11 cellular contexts compared by ENCODE assay signal in the genomic region with DNA sequence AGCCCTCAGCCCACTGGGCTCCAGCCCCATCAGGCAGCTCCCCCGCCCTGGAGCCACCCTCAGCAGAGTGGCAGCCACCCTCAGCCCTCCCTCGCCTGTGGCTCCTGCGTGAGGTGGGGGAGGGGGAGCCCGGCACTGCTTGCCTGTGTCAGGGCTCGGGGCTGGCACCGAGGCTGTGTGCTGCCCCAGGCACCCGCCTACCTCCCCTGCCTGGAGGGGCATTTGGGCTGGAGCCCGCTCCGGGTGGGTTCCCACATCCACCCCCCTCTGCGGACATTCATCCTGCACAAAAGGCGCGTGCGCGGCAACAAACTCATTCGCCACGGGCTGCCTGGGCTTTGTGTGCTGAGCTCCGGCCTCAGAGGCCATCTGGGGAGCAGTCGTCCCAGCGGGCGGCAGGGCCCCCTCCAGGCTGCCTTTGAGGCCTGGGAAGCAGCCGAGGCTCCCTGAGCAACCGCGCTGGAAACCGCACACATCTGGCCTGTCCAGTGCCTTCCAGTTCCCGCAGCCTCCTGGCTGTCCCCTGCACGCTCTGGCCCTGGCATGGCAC. TPM values are rescaled to one million over a fixed set of nuclear protein-coding genes. Genes with fewer than 3 reads are reported as not detected.
DNase-seq lines count a peak whose midpoint lies in the region; ATAC-seq, FAIRE-seq and TF ChIP-seq lines count a peak whose summit lies in the region.
"Had no signal": no experiment of that assay in that cellular context is flagged by ENCODE, and none has a peak within 500 bp of the region (broad histone marks: within the 10 kb centered on the region; RNA-seq: fewer than 3 reads in every experiment).

No MANE protein-coding gene starts in this region.

- no peaks in the 10 kb centered on the region for H3K9me3 Mint-ChIP-seq in CD4-positive, alpha-beta T cell
- H3K9me3 Mint-ChIP-seq in activated CD8-positive, alpha-beta T cell treated with anti-CD3 and anti-CD28 coated beads for 36 hours: no peaks in the 10 kb centered on the region
- H3K9me3 Mint-ChIP-seq: activated naive CD4-positive, alpha-beta T cell treated with anti-CD3 and anti-CD28 coated beads, Interleukin-2, amount 50 U/mL, for 24 hours had no signal

- no peak overlapping the region for H3K27ac Mint-ChIP-seq in CD4-positive, alpha-beta T cell
- no peak overlapping the region for H3K27ac Mint-ChIP-seq in activated CD8-positive, alpha-beta T cell treated with anti-CD3 and anti-CD28 coated beads for 36 hours
- H3K27ac Mint-ChIP-seq: activated naive CD4-positive, alpha-beta T cell treated with anti-CD3 and anti-CD28 coated beads, Interleukin-2, amount 50 U/mL, for 24 hours had no signal

- H3K4me1 Mint-ChIP-seq in CD4-positive, alpha-beta T cell (ENCODE audit: low read depth): peaks cover 32% of the 10 kb centered on the region
- peaks cover 9% of the 10 kb centered on the region for H3K4me1 Mint-ChIP-seq in activated CD8-positive, alpha-beta T cell treated with anti-CD3 and anti-CD28 coated beads for 36 hours (ENCODE audit: low read depth)

- intact Hi-C loops in CD4-positive, alpha-beta T cell (cut with DNase I, micrococcal nuclease): loop anchor here in 1 of 2 experiments (10.0 kb wide), 1 partner anchor 409 kb away; no protein-coding TSS in a partner anchor
- intact Hi-C loops in activated CD8-positive, alpha-beta T cell treated with anti-CD3 and anti-CD28 coated beads for 36 hours (cut with micrococcal nuclease): no loop called here
- intact Hi-C loops in prostate gland (cut with DNase I) (no loop called here), pancreas (cut with DNase I) (no loop called here)

- no peak for TF ChIP-seq CTCF in CD4-positive, alpha-beta T cell (IDR thresholded peaks at IDR 0.05)
- TF ChIP-seq CTCF in activated CD8-positive, alpha-beta T cell treated with anti-CD3 and anti-CD28 coated beads for 36 hours (IDR thresholded peaks at IDR 0.05): no peak
- no peak for TF ChIP-seq CTCF in prostate gland (IDR thresholded peaks at IDR 0.05)
- no peak for TF ChIP-seq CTCF in pancreas (IDR thresholded peaks at IDR 0.05)

- no peaks in the 10 kb centered on the region for H3K27me3 Mint-ChIP-seq in CD4-positive, alpha-beta T cell
- no peaks in the 10 kb centered on the region for H3K27me3 Mint-ChIP-seq in activated CD8-positive, alpha-beta T cell treated with anti-CD3 and anti-CD28 coated beads for 36 hours
- H3K27me3 Mint-ChIP-seq: activated naive CD4-positive, alpha-beta T cell treated with anti-CD3 and anti-CD28 coated beads, Interleukin-2, amount 50 U/mL, for 24 hours had no signal

- H3K4me1 ChIP-seq in prostate gland (replicated peaks): peaks cover 20% of the 10 kb centered on the region
- peaks cover 0 to 16% (median 15%) of the 10 kb centered on the region in 3 donors for H3K4me1 ChIP-seq in pancreas

- POLR2A ChIA-PET in CD4-positive, alpha-beta T cell (lab: Charles Lee): interaction anchor here (0.6 to 2.7 kb wide), 7 partner anchors 13 to 229 kb away, joined by 3 to 11 read pairs (median 3); a partner anchor contains a TSS
- POLR2A ChIA-PET in activated CD8-positive, alpha-beta T cell treated with anti-CD3 and anti-CD28 coated beads for 36 hours (lab: Charles Lee): interaction anchor here (2.3 to 8.3 kb wide), 2 partner anchors 12 to 15 kb away, joined by 10 to 138 read pairs; a partner anchor contains a TSS

- no peak overlapping the region for H3K4me3 Mint-ChIP-seq in CD4-positive, alpha-beta T cell
- H3K4me3 Mint-ChIP-seq in activated CD8-positive, alpha-beta T cell treated with anti-CD3 and anti-CD28 coated beads for 36 hours: no peak overlapping the region
- H3K4me3 Mint-ChIP-seq: activated naive CD4-positive, alpha-beta T cell treated with anti-CD3 and anti-CD28 coated beads, Interleukin-2, amount 50 U/mL, for 24 hours had no signal

- H3K36me3 Mint-ChIP-seq in CD4-positive, alpha-beta T cell (ENCODE audit: low read depth): peaks cover 5% of the 10 kb centered on the region
- no peaks in the 10 kb centered on the region for H3K36me3 Mint-ChIP-seq in activated CD8-positive, alpha-beta T cell treated with anti-CD3 and anti-CD28 coated beads for 36 hours (ENCODE audit: low read depth)
- H3K36me3 Mint-ChIP-seq: activated naive CD4-positive, alpha-beta T cell treated with anti-CD3 and anti-CD28 coated beads, Interleukin-2, amount 50 U/mL, for 24 hours had no signal

- no peaks in the 10 kb centered on the region for H3K27me3 ChIP-seq in CD4-positive, alpha-beta T cell (ENCODE audit: control insufficient read depth, insufficient read depth, low read length)
- H3K27me3 ChIP-seq in layer of hippocampus (ENCODE audit: control insufficient read depth, insufficient read depth, low read length) (no peaks in the 10 kb centered on the region), prostate gland (replicated peaks; ENCODE audit: insufficient read depth) (no peaks in the 10 kb centered on the region), pancreas (no peaks in the 10 kb centered on the region)

- peak; percentile 45 to 63 (median 48) for DNase-seq in CD4-positive, alpha-beta T cell
- DNase-seq in ELF-1 (ENCODE audit: low read depth, low spot score): peak; percentile 37
- DNase-seq in activated CD8-positive, alpha-beta T cell treated with anti-CD3 and anti-CD28 coated beads for 36 hours: peak; percentile 63
- no peak for DNase-seq in prostate gland (ENCODE audit: low spot score)
- DNase-seq in pancreas: no peak
- DNase-seq in AG08396 (ENCODE audit: low spot score): no peak
- DNase-seq: Peyer's patch had no signal

- CTCF ChIA-PET in CD4-positive, alpha-beta T cell (lab: Charles Lee): no interaction called here
- CTCF ChIA-PET in activated CD8-positive, alpha-beta T cell treated with anti-CD3 and anti-CD28 coated beads for 36 hours (lab: Charles Lee): interaction anchor here (1.2 kb wide), 1 partner anchor 16 kb away, joined by 3 read pairs; no protein-coding TSS in a partner anchor

- no peak overlapping the region for H3K27ac ChIP-seq in CD4-positive, alpha-beta T cell (ENCODE audit: low read depth, low read length)
- H3K27ac ChIP-seq in layer of hippocampus (ENCODE audit: low read depth, low read length): peak overlapping the region; percentile 30
- H3K27ac ChIP-seq in prostate gland: no peak overlapping the region
- no peak overlapping the region for H3K27ac ChIP-seq in pancreas

- peak; percentile 21 for ATAC-seq in CD4-positive, alpha-beta T cell (ENCODE audit: poor library complexity)
- ATAC-seq in activated CD8-positive, alpha-beta T cell treated with anti-CD3 and anti-CD28 coated beads for 36 hours: no peak
- ATAC-seq in GM21576 (IDR thresholded peaks at IDR 0.05; ENCODE audit: unreplicated experiment) (no peak), pancreas (no peak)

- no peak for FAIRE-seq in pancreas (lab: Jason Lieb, UNC)

- H3K36me3 ChIP-seq in prostate gland (no peaks in the 10 kb centered on the region), pancreas (no peaks in the 10 kb centered on the region)
- H3K36me3 ChIP-seq: Peyer's patch, upper lobe of left lung had no signal

- no peak for TF ChIP-seq POLR2A in prostate gland (IDR thresholded peaks at IDR 0.05)

- no peak overlapping the region for H3K4me3 ChIP-seq in prostate gland
- no peak overlapping the region for H3K4me3 ChIP-seq in pancreas
- H3K4me3 ChIP-seq: Peyer's patch, upper lobe of left lung had no signal

- 19% methylated on average over 20 of the region's 26 CpGs for WGBS in prostate gland
- WGBS in pancreas, 2 donors: 54 to 63% methylated on average over 23 to 26 of the region's 26 CpGs

- H3K9me3 ChIP-seq in CD4-positive, alpha-beta T cell (ENCODE audit: control insufficient read depth, low read length): no peaks in the 10 kb centered on the region
- H3K9me3 ChIP-seq in prostate gland (no peaks in the 10 kb centered on the region), pancreas (no peaks in the 10 kb centered on the region)
- H3K9me3 ChIP-seq: Peyer's patch, upper lobe of left lung had no signal

RNA-seq across cellular contexts. Expression of a gene that starts 12.6 kb away (rescaled TPM):
- total RNA-seq in CD4-positive, alpha-beta T cell: 100 to 1,000 TPM; 191 to 194 TPM
- 100 to 1,000 TPM; 134 to 140 TPM for total RNA-seq in activated CD8-positive, alpha-beta T cell treated with anti-CD3 and anti-CD28 coated beads for 36 hours
- total RNA-seq in prostate gland (100 to 1,000 TPM in 1 of 2 donors, 10 to 100 TPM in 1; 83.3 to 105 TPM), pancreas (10 to 100 TPM; 10.3 to 37.2 (median 19.0) TPM)
- polyA plus RNA-seq in pancreas: 100 to 1,000 TPM; 120 to 124 TPM

RNA-seq across cellular contexts. Expression of a gene that starts 13.6 kb away (rescaled TPM):
- total RNA-seq in CD4-positive, alpha-beta T cell: not detected
- not detected for total RNA-seq in activated CD8-positive, alpha-beta T cell treated with anti-CD3 and anti-CD28 coated beads for 36 hours
- 1 to 10 TPM in 1 of 2 donors, not detected in 1; 2.6 TPM for total RNA-seq in prostate gland
- under 1 TPM in 3 of 6 donors, not detected in 3; 0.12 to 0.25 (median 0.19) TPM for total RNA-seq in pancreas
- polyA plus RNA-seq in pancreas: under 1 TPM in 1 of 2 donors, not detected in 1; 0.07 TPM

RNA-seq across cellular contexts. Expression of a gene that starts 17.2 kb away (rescaled TPM):
- 10 to 100 TPM; 42.9 to 47.0 TPM for total RNA-seq in CD4-positive, alpha-beta T cell
- 10 to 100 TPM; 39.0 to 40.6 TPM for total RNA-seq in activated CD8-positive, alpha-beta T cell treated with anti-CD3 and anti-CD28 coated beads for 36 hours
- total RNA-seq in prostate gland (10 to 100 TPM; 27.0 to 69.5 TPM), pancreas (10 to 100 TPM in 2 of 6 donors, 1 to 10 TPM in 4; 9.7 to 17.1 (median 10.0) TPM)
- 10 to 100 TPM; 20.7 to 26.4 TPM for polyA plus RNA-seq in pancreas

RNA-seq across cellular contexts. Expression of a gene that starts 43.0 kb away (rescaled TPM):
- total RNA-seq in CD4-positive, alpha-beta T cell: 10 to 100 TPM; 11.0 to 12.8 TPM
- 10 to 100 TPM; 39.1 to 43.6 TPM for total RNA-seq in activated CD8-positive, alpha-beta T cell treated with anti-CD3 and anti-CD28 coated beads for 36 hours
- total RNA-seq in prostate gland (10 to 100 TPM; 20.3 to 25.8 TPM), pancreas (10 to 100 TPM in 4 of 6 donors, 1 to 10 TPM in 2; 3.3 to 16.4 (median 10.8) TPM)
- 10 to 100 TPM; 12.1 to 13.4 TPM for polyA plus RNA-seq in pancreas

Comparison
In these comparisons a context has a peak if more than half of its experiments do, and no peak if none do; other contexts are left out.
1. DNase-seq: peak in CD4-positive, alpha-beta T cell (10 of 10), ELF-1 (single experiment) and activated CD8-positive, alpha-beta T cell treated with anti-CD3 and anti-CD28 coated beads for 36 hours (single experiment); none in prostate gland (single experiment), pancreas (0 of 6) and AG08396 (single experiment).